16 cellular contexts compared by ENCODE assay signal in the genomic region with DNA sequence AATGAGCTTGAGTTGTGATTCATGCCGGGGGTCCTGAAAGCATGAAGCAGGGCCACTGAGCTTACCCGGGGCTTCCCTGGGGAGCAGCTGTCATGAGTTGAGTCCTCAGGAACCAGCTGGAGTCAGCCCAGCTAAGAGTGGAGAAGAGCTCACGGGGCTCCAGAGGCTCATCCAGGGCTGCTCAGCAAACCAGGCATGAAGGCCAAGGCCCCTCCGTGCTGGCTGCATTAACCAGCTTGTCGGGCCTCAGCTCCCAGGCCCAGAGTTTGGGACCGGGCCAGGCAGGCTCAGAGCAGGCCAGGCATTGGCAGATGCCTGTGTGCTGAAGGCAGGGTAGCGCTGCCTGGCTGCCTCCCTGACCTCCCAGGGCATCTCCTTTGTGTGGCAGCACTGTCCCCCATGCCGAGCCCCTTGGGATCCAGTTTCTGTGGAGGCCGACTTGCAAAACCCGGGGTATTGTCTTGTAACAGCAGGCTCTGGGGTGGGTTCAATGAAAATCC.
DNase-seq lines count a peak whose midpoint lies in the region; ATAC-seq and TF ChIP-seq lines count a peak whose summit lies in the region.
"Had no signal": no experiment of that assay in that cellular context is flagged by ENCODE, and none has a peak within 500 bp of the region (broad histone marks: within the 10 kb centered on the region; RNA-seq: fewer than 3 reads in every experiment).

No MANE protein-coding gene starts in this region.

- no peaks in the 10 kb centered on the region for H3K36me3 Mint-ChIP-seq in CD14-positive monocyte

- intact Hi-C loops in CD14-positive monocyte (cut with micrococcal nuclease) = no loop called here

- no peak overlapping the region for H3K27ac Mint-ChIP-seq in CD14-positive monocyte
- H3K27ac Mint-ChIP-seq: activated B cell treated with CpG ODN at 0.5 μM for 24 hours; activated naive CD4-positive, alpha-beta T cell treated with anti-CD3 and anti-CD28 coated beads for 36 hours had no signal

- peaks cover 2 to 3% (median 3%) of the 10 kb centered on the region in 3 donors for H3K27me3 Mint-ChIP-seq in CD14-positive monocyte (ENCODE audit: low read depth in 3 of 3)
- H3K27me3 Mint-ChIP-seq: activated B cell treated with CpG ODN at 0.5 μM for 24 hours had no signal

- H3K9me3 Mint-ChIP-seq in CD14-positive monocyte = peaks cover 29 to 53% (median 45%) of the 10 kb centered on the region in 7 donors

- DNase-seq in NCI-H82 (lab: John Stamatoyannopoulos, UW) (peak; percentile 21), NCI-H82 treated with DMSO at 0.1 percent for 48 hours (lab: John Stamatoyannopoulos, UW; ENCODE audit: unreplicated experiment) (no peak), astrocyte of the hippocampus (ENCODE audit: low read depth, low spot score) (peak; percentile 11), iPS-NIHi11 (ENCODE audit: low spot score) (peak; percentile 44), CD14-positive monocyte (ENCODE audit: low spot score) (no peak), RKO (ENCODE audit: low spot score) (no peak), NCI-H2081 (lab: John Stamatoyannopoulos, UW) (no peak)
- DNase-seq: activated B cell treated with CpG ODN at 0.5 μM for 24 hours; activated naive CD4-positive, alpha-beta T cell treated with anti-CD3 and anti-CD28 coated beads for 36 hours; NCI-H1105; OCI-M1; stimulated activated naive CD4-positive, alpha-beta T cell treated with Interleukin-2 at 50 U/mL for 16 hours; SW 1271 had no signal

- ATAC-seq in GM19463 (IDR thresholded peaks at IDR 0.05; ENCODE audit: unreplicated experiment) = no peak

- TF ChIP-seq CTCF in CD14-positive monocyte (IDR thresholded peaks at IDR 0.05) = no peak

- H3K4me3 Mint-ChIP-seq in CD14-positive monocyte = no peak overlapping the region
- H3K4me3 Mint-ChIP-seq: activated B cell treated with CpG ODN at 0.5 μM for 24 hours; activated naive CD4-positive, alpha-beta T cell treated with anti-CD3 and anti-CD28 coated beads for 36 hours; central memory CD8-positive, alpha-beta T cell; neural crest cell had no signal

- H3K4me1 Mint-ChIP-seq in CD14-positive monocyte = peaks cover 4% of the 10 kb centered on the region
- H3K4me1 Mint-ChIP-seq: central memory CD8-positive, alpha-beta T cell had no signal

Comparison
In these comparisons a context has a peak if more than half of its experiments do, and no peak if none do; other contexts are left out.
1. DNase-seq: peak in NCI-H82 (single experiment), astrocyte of the hippocampus (single experiment) and iPS-NIHi11 (single experiment); none in NCI-H82 treated with DMSO at 0.1 percent for 48 hours (single experiment), CD14-positive monocyte (single experiment), RKO (single experiment) and NCI-H2081 (0 of 2).